In genomic region chr17:8630227-8630801, GRCh38 we compare ENCODE assay signal across 8 cellular contexts.
DNase-seq lines count a peak whose midpoint lies in the region; ATAC-seq and TF ChIP-seq lines count a peak whose summit lies in the region.

Gene MYH10, minus strand, starts transcription at chr17:8630725. Its CDS starts 7,479 bp downstream, at chr17:8623246.

- H3K9me3 ChIP-seq in iPS-20b (ENCODE audit: insufficient read depth, low read depth, low read length) = no peaks in the 10 kb centered on the region

- peak within 1 kb of the TSS; percentile 85 for H3K27ac Mint-ChIP-seq in activated T-cell treated with anti-CD3 and anti-CD28 coated beads, Interleukin-2, amount 50 U/mL, for 24 hours
- H3K27ac Mint-ChIP-seq in stimulated activated memory B cell treated with anti-CD40 and anti-IgM and Interleukin-4, amounts not matched to agents 10 μg/mL and 1 μg/mL and 100 μg/mL, for 72 hours = peak within 1 kb of the TSS; percentile 67

- DNase-seq in activated T-cell treated with anti-CD3 and anti-CD28 coated beads, Interleukin-2, amount 50 U/mL, for 24 hours = no peak
- no peak for DNase-seq in activated T-cell treated with anti-CD3 and anti-CD28 coated beads, Interleukin-2, amount 50 U/mL, for 48 hours
- no peak for DNase-seq in astrocyte of the spinal cord (ENCODE audit: low read depth, low spot score)
- no peak for DNase-seq in NCI-H1694 (lab: John Stamatoyannopoulos, UW)
- no peak for DNase-seq in inferior parietal cortex (ENCODE audit: extremely low spot score)

- ATAC-seq in stimulated activated memory B cell treated with anti-CD40 and anti-IgM and Interleukin-4, amounts not matched to agents 10 μg/mL and 1 μg/mL and 100 μg/mL, for 72 hours = no peak
- no peak for ATAC-seq in GM19452 (IDR thresholded peaks at IDR 0.05; ENCODE audit: unreplicated experiment)

- peaks cover 14% of the 10 kb centered on the region for H3K4me1 Mint-ChIP-seq in activated T-cell treated with anti-CD3 and anti-CD28 coated beads, Interleukin-2, amount 50 U/mL, for 24 hours (ENCODE audit: low read depth)
- peaks cover 19% of the 10 kb centered on the region for H3K4me1 Mint-ChIP-seq in stimulated activated memory B cell treated with anti-CD40 and anti-IgM and Interleukin-4, amounts not matched to agents 10 μg/mL and 1 μg/mL and 100 μg/mL, for 72 hours

- peak within 1 kb of the TSS; percentile 89 for H3K27ac ChIP-seq in iPS-20b (ENCODE audit: low read length)

- H3K27me3 Mint-ChIP-seq in activated T-cell treated with anti-CD3 and anti-CD28 coated beads, Interleukin-2, amount 50 U/mL, for 24 hours = peaks cover 65% of the 10 kb centered on the region
- H3K27me3 Mint-ChIP-seq in stimulated activated memory B cell treated with anti-CD40 and anti-IgM and Interleukin-4, amounts not matched to agents 10 μg/mL and 1 μg/mL and 100 μg/mL, for 72 hours = peaks cover 79% of the 10 kb centered on the region

- peak within 1 kb of the TSS; percentile 96 for H3K9ac ChIP-seq in iPS-20b (ENCODE audit: low read depth, low read length)

- H3K4me3 ChIP-seq in astrocyte of the spinal cord (ENCODE audit: low read depth, low read length) = peak within 1 kb of the TSS; percentile 97
- H3K4me3 ChIP-seq in iPS-20b (ENCODE audit: low read length) = peak within 1 kb of the TSS; percentile 93

- peaks cover 13% of the 10 kb centered on the region; the same call in 1 of the 2 replicates for H3K4me1 ChIP-seq in iPS-20b (ENCODE audit: insufficient read depth, low read length)

- H3K36me3 Mint-ChIP-seq in activated T-cell treated with anti-CD3 and anti-CD28 coated beads, Interleukin-2, amount 50 U/mL, for 24 hours (ENCODE audit: low read depth) = peaks cover 3% of the 10 kb centered on the region
- no peaks in the 10 kb centered on the region for H3K36me3 Mint-ChIP-seq in stimulated activated memory B cell treated with anti-CD40 and anti-IgM and Interleukin-4, amounts not matched to agents 10 μg/mL and 1 μg/mL and 100 μg/mL, for 72 hours

- TF ChIP-seq CTCF in astrocyte of the spinal cord (IDR thresholded peaks at IDR 0.05; ENCODE audit: low read depth, low read length) = peak; percentile 18

- H3K27me3 ChIP-seq in iPS-20b (ENCODE audit: insufficient read depth, low read length) = no peaks in the 10 kb centered on the region

- H3K4me3 Mint-ChIP-seq in activated T-cell treated with anti-CD3 and anti-CD28 coated beads, Interleukin-2, amount 50 U/mL, for 24 hours = peak within 1 kb of the TSS; percentile 94
- peak within 1 kb of the TSS; percentile 87 for H3K4me3 Mint-ChIP-seq in stimulated activated memory B cell treated with anti-CD40 and anti-IgM and Interleukin-4, amounts not matched to agents 10 μg/mL and 1 μg/mL and 100 μg/mL, for 72 hours

- no peaks in the 10 kb centered on the region; the same call in 1 of the 2 replicates for H3K36me3 ChIP-seq in iPS-20b (ENCODE audit: insufficient read depth, low read depth, low read length)

- H3K9me3 Mint-ChIP-seq in activated T-cell treated with anti-CD3 and anti-CD28 coated beads, Interleukin-2, amount 50 U/mL, for 24 hours = no peaks in the 10 kb centered on the region
- H3K9me3 Mint-ChIP-seq in stimulated activated memory B cell treated with anti-CD40 and anti-IgM and Interleukin-4, amounts not matched to agents 10 μg/mL and 1 μg/mL and 100 μg/mL, for 72 hours = no peaks in the 10 kb centered on the region

- in situ Hi-C loops in astrocyte of the spinal cord (cut with HindIII; ENCODE audit: low sequenced_read_pairs) = no loop called here
